In genomic region chr9:115595951-115596742, GRCh38 we compare ENCODE assay signal across 11 cellular contexts.
DNase-seq lines count a peak whose midpoint lies in the region; ATAC-seq, FAIRE-seq and TF ChIP-seq lines count a peak whose summit lies in the region.
"Had no signal": no experiment of that assay in that cellular context is flagged by ENCODE, and none has a peak within 500 bp of the region (broad histone marks: within the 10 kb centered on the region; RNA-seq: fewer than 3 reads in every experiment).

No MANE protein-coding gene starts in this region.

- TF ChIP-seq CTCF in fibroblast of pulmonary artery (IDR thresholded peaks at IDR 0.05; ENCODE audit: low read length, missing control alignments) (no peak), esophagus squamous epithelium (IDR thresholded peaks at IDR 0.05) (no peak)

- H3K9me3 Mint-ChIP-seq in activated naive CD4-positive, alpha-beta T cell treated with anti-CD3 and anti-CD28 coated beads, Interleukin-2, amount 50 U/mL, for 72 hours: no peaks in the 10 kb centered on the region

- no peak for ATAC-seq in activated naive CD4-positive, alpha-beta T cell treated with anti-CD3 and anti-CD28 coated beads, Interleukin-2, amount 50 U/mL, for 72 hours
- ATAC-seq in Right ventricle myocardium superior (ENCODE audit: poor library complexity): no peak

- no peak overlapping the region for H3K27ac Mint-ChIP-seq in activated naive CD4-positive, alpha-beta T cell treated with anti-CD3 and anti-CD28 coated beads, Interleukin-2, amount 50 U/mL, for 72 hours

- intact Hi-C loops in Right ventricle myocardium superior (cut with DNase I) (loop anchor here (10.0 kb wide), 1 partner anchor 1269 kb away; no protein-coding TSS in a partner anchor), esophagus squamous epithelium (cut with DNase I) (loop anchor here (10.0 kb wide), 3 partner anchors 289 to 1069 kb away; no protein-coding TSS in a partner anchor)

- H3K4me3 ChIP-seq in SJSA1 (peak overlapping the region; percentile 16), fibroblast of pulmonary artery (replicated peaks; ENCODE audit: low read depth, low read length) (peak overlapping the region; percentile 50), skeletal muscle cell (ENCODE audit: low read depth, low read length) (peak overlapping the region; percentile 54), esophagus squamous epithelium (no peak overlapping the region)
- H3K4me3 ChIP-seq: sigmoid colon had no signal

- DNase-seq in GM03348 (ENCODE audit: low spot score) (peak; percentile 74), SJSA1 (ENCODE audit: low read depth in 1 of 2, low spot score in 2 of 2) (peak; percentile 52 to 83), fibroblast of pulmonary artery (ENCODE audit: low read depth) (peak; percentile 87), skeletal muscle cell (ENCODE audit: low read depth) (peak; percentile 97), Right ventricle myocardium superior (no peak), esophagus squamous epithelium (lab: John Stamatoyannopoulos, UW) (no peak), GM12891 (ENCODE audit: insufficient read length, low spot score) (no peak)
- DNase-seq in activated naive CD4-positive, alpha-beta T cell treated with anti-CD3 and anti-CD28 coated beads, Interleukin-2, amount 50 U/mL, for 72 hours (ENCODE audit: low spot score in 2 of 2): no peak
- DNase-seq: DMS 273 treated with DMSO at 0.1 percent for 48 hours, sigmoid colon had no signal

- H3K27ac ChIP-seq in SJSA1 (peak overlapping the region; percentile 82), esophagus squamous epithelium (peak overlapping the region in 1 of 4 donors; percentile 26)
- H3K27ac ChIP-seq: sigmoid colon had no signal

- FAIRE-seq in GM12891 (lab: Jason Lieb, UNC): no peak
- FAIRE-seq: GM18507 had no signal

- H3K36me3 Mint-ChIP-seq in activated naive CD4-positive, alpha-beta T cell treated with anti-CD3 and anti-CD28 coated beads, Interleukin-2, amount 50 U/mL, for 72 hours: no peaks in the 10 kb centered on the region

- H3K9me3 ChIP-seq in SJSA1 (replicated peaks): no peaks in the 10 kb centered on the region
- no peaks in the 10 kb centered on the region for H3K9me3 ChIP-seq in esophagus squamous epithelium
- H3K9me3 ChIP-seq: sigmoid colon had no signal

- peaks cover 72% of the 10 kb centered on the region for H3K4me1 ChIP-seq in SJSA1 (replicated peaks)
- peaks cover 3 to 46% (median 6%) of the 10 kb centered on the region in 3 donors for H3K4me1 ChIP-seq in esophagus squamous epithelium

- WGBS in esophagus squamous epithelium, 2 donors: 51 to 59% methylated on average over 10 to 11 of the region's 11 CpGs

- TF ChIP-seq POLR2A in esophagus squamous epithelium (IDR thresholded peaks at IDR 0.05) (no peak), GM12891 (IDR thresholded peaks at IDR 0.05; ENCODE audit: low read depth, low read length) (no peak)

- H3K36me3 ChIP-seq in SJSA1: no peaks in the 10 kb centered on the region
- H3K36me3 ChIP-seq in esophagus squamous epithelium: no peaks in the 10 kb centered on the region
- H3K36me3 ChIP-seq: sigmoid colon had no signal

- H3K27me3 ChIP-seq in SJSA1 (replicated peaks) (no peaks in the 10 kb centered on the region), esophagus squamous epithelium (peaks cover 0 to 12% (median 0%) of the 10 kb centered on the region in 4 donors)
- H3K27me3 ChIP-seq: sigmoid colon had no signal

TF ChIP-seq in GM12891, 5 proteins besides CTCF, POLR2A, EP300 and RAD21:
- no peak for TF ChIP-seq SPI1 (IDR thresholded peaks at IDR 0.05; ENCODE audit: low read depth, low read length)
- TF ChIP-seq POLR2AphosphoS5 (IDR thresholded peaks at IDR 0.05; ENCODE audit: low read depth, low read length): no peak
- no peak for TF ChIP-seq TAF1 (IDR thresholded peaks at IDR 0.05; ENCODE audit: low read depth, low read length)
- no peak for TF ChIP-seq PAX5 (IDR thresholded peaks at IDR 0.05; ENCODE audit: insufficient read depth, low read length, severe bottlenecking)
- no peak for TF ChIP-seq POU2F2 (IDR thresholded peaks at IDR 0.05; ENCODE audit: low read depth, low read length)

Comparison
In these comparisons a context has a peak if more than half of its experiments do, and no peak if none do; other contexts are left out.
1. DNase-seq: peak in GM03348 (single experiment), SJSA1 (2 of 2), fibroblast of pulmonary artery (single experiment) and skeletal muscle cell (single experiment); none in activated naive CD4-positive, alpha-beta T cell treated with anti-CD3 and anti-CD28 coated beads, Interleukin-2, amount 50 U/mL, for 72 hours (0 of 2), Right ventricle myocardium superior (single experiment), esophagus squamous epithelium (single experiment) and GM12891 (single experiment).
2. H3K4me3 ChIP-seq: peak in SJSA1 (single experiment), fibroblast of pulmonary artery (single experiment) and skeletal muscle cell (single experiment); none in esophagus squamous epithelium (0 of 4).